ENCODE assay signal across 22 cellular contexts in the genomic region with DNA sequence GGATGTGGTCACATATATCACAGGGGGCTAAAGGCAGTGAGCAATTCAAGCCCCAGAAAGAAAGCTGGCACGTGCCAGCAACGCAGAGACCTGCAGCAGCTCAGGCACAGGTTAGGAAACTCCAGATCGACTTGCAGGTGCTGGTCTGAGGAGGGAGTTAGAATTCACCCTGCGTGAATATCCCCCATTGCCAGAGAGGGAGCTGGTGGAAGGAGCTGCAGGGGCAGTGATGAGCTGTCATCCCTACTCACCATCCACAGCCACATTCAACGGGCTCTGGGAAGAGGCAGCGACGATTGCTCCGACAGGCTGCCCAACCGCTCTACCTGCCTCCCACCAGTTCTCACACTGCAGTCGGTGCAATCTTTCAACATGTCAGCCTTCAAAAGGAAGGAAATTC.
"Had no signal": no experiment of that assay in that cellular context is flagged by ENCODE, and none has a peak within 500 bp of the region (broad histone marks: within the 10 kb centered on the region; RNA-seq: fewer than 3 reads in every experiment).

No MANE protein-coding gene starts in this region.

- H3K4me3 ChIP-seq: breast epithelium, heart right ventricle, tibial nerve, uterus had no signal

- H3K9me3 ChIP-seq: uterus had no signal

- H3K36me3 ChIP-seq: breast epithelium, heart right ventricle, tibial nerve, uterus had no signal

- H3K9me3 Mint-ChIP-seq: immature natural killer cell; stimulated activated effector memory CD8-positive, alpha-beta T cell treated with anti-CD3 and anti-CD28 coated beads, Interleukin-12 subunit alpha, Interleukin-12 subunit beta, amount 100 ng/mL, for 72 hours; stimulated activated naive CD8-positive, alpha-beta T cell treated with anti-CD3 and anti-CD28 coated beads, Interleukin-15, amount 100 ng/mL, for 72 hours had no signal

- H3K4me1 Mint-ChIP-seq: activated naive CD8-positive, alpha-beta T cell treated with anti-CD3 and anti-CD28 coated beads, Interleukin-2, amount 10 ng/mL, durations not matched to agents 7 days and 5 days; immature natural killer cell; stimulated activated effector memory CD8-positive, alpha-beta T cell treated with anti-CD3 and anti-CD28 coated beads, Interleukin-12 subunit alpha, Interleukin-12 subunit beta, amount 100 ng/mL, for 72 hours had no signal

- H3K36me3 Mint-ChIP-seq: activated naive CD8-positive, alpha-beta T cell treated with anti-CD3 and anti-CD28 coated beads, Interleukin-2, amount 10 ng/mL, durations not matched to agents 7 days and 5 days; immature natural killer cell; stimulated activated effector memory CD8-positive, alpha-beta T cell treated with anti-CD3 and anti-CD28 coated beads, Interleukin-12 subunit alpha, Interleukin-12 subunit beta, amount 100 ng/mL, for 72 hours had no signal

- H3K27ac Mint-ChIP-seq: activated naive CD8-positive, alpha-beta T cell treated with anti-CD3 and anti-CD28 coated beads, Interleukin-2, amount 10 ng/mL, durations not matched to agents 7 days and 5 days; immature natural killer cell; nephron; stimulated activated effector memory CD8-positive, alpha-beta T cell treated with anti-CD3 and anti-CD28 coated beads, Interleukin-12 subunit alpha, Interleukin-12 subunit beta, amount 100 ng/mL, for 72 hours; stimulated activated naive CD8-positive, alpha-beta T cell treated with anti-CD3 and anti-CD28 coated beads, Interleukin-15, amount 100 ng/mL, for 72 hours had no signal

- H3K27me3 ChIP-seq: tibial nerve, uterus had no signal

- H3K27ac ChIP-seq: breast epithelium, heart right ventricle, tibial nerve, uterus had no signal

- ATAC-seq: heart right ventricle; sciatic nerve; stimulated activated effector memory CD8-positive, alpha-beta T cell treated with anti-CD3 and anti-CD28 coated beads, Interleukin-12 subunit alpha, Interleukin-12 subunit beta, amount 100 ng/mL, for 72 hours; stimulated activated naive CD8-positive, alpha-beta T cell treated with anti-CD3 and anti-CD28 coated beads, Interleukin-15, amount 100 ng/mL, for 72 hours had no signal

- H3K4me3 Mint-ChIP-seq: activated naive CD8-positive, alpha-beta T cell treated with anti-CD3 and anti-CD28 coated beads, Interleukin-2, amount 10 ng/mL, durations not matched to agents 7 days and 5 days; immature natural killer cell; nephron; stimulated activated effector memory CD8-positive, alpha-beta T cell treated with anti-CD3 and anti-CD28 coated beads, Interleukin-12 subunit alpha, Interleukin-12 subunit beta, amount 100 ng/mL, for 72 hours; stimulated activated naive CD8-positive, alpha-beta T cell treated with anti-CD3 and anti-CD28 coated beads, Interleukin-15, amount 100 ng/mL, for 72 hours had no signal

- H3K4me1 ChIP-seq: breast epithelium, heart right ventricle, tibial nerve, uterus had no signal

- DNase-seq: activated CD4-positive, alpha-beta T cell treated with anti-CD3 and anti-CD28 coated beads, Interleukin-2, amount 50 U/mL, for 48 hours; activated naive CD4-positive, alpha-beta T cell treated with Interleukin-2 at 50 U/mL for 16 hours; activated naive CD8-positive, alpha-beta T cell treated with anti-CD3 and anti-CD28 coated beads, Interleukin-2, amount 10 ng/mL, durations not matched to agents 7 days and 5 days; activated T-cell treated with anti-CD3 and anti-CD28 coated beads, Interleukin-2, amount 50 U/mL, for 48 hours; amniotic stem cell; cerebellar nuclear complex; cortex of kidney; heart right ventricle; immature natural killer cell; left ventricle myocardium superior; mammary epithelial cell; occipital lobe; small intestine; stimulated activated CD4-positive, alpha-beta T cell treated with anti-CD3 and anti-CD28 coated beads, Interleukin-2, amount 100 ng/mL, for 24 hours; stimulated activated naive CD8-positive, alpha-beta T cell treated with anti-CD3 and anti-CD28 coated beads, Interleukin-15, amount 100 ng/mL, for 72 hours; T-helper 9 cell; uterus had no signal
